1 cellular context compared by ENCODE assay signal in the genomic region with DNA sequence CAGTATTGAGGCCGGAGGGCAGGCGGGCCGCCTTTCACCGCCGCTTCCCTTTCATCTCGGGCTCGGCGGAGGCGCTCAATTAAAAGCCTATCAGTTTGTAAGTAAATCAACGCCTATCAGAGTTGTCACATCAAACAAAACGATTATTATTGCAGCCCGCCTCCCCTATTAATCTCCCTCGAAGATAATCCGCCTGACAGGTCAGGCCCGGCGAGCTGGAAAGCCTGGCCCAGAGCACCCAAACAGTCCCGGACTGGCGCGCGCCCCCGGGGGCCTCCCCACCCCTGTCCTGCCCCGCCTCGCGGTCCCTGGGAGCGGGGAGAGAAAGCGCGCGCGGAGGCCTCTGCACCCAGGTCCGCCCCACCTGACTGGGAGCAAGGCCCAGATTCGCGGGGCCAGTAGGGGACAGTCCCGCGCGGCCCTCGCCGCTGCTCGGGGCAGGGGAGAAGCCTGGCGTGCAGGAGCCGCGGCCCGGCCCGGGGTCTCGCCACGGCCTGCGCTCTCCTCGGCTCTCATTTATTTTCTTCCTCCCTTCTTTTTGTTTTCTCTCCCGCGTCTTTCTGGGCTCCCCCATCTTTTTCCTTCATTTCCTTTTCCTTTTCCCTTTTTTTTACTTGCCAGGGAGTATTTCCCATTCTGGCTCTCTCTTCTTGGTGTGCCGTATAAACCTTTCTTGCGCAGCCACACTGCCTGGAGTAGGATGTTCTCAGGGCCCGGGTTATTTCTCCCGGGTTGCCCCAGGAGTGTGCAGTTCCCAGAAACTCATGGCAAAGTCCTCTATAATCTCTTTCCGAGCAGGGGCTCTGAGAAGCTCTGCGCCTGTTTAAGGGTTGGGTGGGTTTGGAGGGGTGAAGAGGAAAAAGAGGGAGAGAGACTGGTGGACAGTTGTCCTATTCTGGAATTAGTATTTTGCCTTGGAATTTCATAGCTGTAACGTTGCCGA.
A peak's percentile ranks its signal among the peaks of the same experiment; 100 is the strongest.
TF ChIP-seq lines count a peak whose summit lies in the region.

No MANE protein-coding gene starts in this region.

TF ChIP-seq in HEK293, 187 proteins besides CTCF, POLR2A, EP300 and RAD21 (continued from another document and continues in another):
- TF ChIP-seq, protein P1, sequence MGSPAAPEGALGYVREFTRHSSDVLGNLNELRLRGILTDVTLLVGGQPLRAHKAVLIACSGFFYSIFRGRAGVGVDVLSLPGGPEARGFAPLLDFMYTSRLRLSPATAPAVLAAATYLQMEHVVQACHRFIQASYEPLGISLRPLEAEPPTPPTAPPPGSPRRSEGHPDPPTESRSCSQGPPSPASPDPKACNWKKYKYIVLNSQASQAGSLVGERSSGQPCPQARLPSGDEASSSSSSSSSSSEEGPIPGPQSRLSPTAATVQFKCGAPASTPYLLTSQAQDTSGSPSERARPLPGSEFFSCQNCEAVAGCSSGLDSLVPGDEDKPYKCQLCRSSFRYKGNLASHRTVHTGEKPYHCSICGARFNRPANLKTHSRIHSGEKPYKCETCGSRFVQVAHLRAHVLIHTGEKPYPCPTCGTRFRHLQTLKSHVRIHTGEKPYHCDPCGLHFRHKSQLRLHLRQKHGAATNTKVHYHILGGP (tag by site-specific recombination; IDR thresholded peaks at IDR 0.05) = peak; percentile 35; the same call in 1 of the 2 replicates
- TF ChIP-seq, protein P2, sequence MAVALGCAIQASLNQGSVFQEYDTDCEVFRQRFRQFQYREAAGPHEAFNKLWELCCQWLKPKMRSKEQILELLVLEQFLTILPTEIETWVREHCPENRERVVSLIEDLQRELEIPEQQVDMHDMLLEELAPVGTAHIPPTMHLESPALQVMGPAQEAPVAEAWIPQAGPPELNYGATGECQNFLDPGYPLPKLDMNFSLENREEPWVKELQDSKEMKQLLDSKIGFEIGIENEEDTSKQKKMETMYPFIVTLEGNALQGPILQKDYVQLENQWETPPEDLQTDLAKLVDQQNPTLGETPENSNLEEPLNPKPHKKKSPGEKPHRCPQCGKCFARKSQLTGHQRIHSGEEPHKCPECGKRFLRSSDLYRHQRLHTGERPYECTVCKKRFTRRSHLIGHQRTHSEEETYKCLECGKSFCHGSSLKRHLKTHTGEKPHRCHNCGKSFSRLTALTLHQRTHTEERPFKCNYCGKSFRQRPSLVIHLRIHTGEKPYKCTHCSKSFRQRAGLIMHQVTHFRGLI (tag by site-specific recombination; IDR thresholded peaks at IDR 0.05) = no peak
- peak; percentile 82; the same call in 1 of the 2 replicates for TF ChIP-seq GFI1B (tag by site-specific recombination; IDR thresholded peaks at IDR 0.05)
- TF ChIP-seq ZNF23 (tag by site-specific recombination; IDR thresholded peaks at IDR 0.05; ENCODE audit: borderline replicate concordance) = no peak
- TF ChIP-seq, protein P3, sequence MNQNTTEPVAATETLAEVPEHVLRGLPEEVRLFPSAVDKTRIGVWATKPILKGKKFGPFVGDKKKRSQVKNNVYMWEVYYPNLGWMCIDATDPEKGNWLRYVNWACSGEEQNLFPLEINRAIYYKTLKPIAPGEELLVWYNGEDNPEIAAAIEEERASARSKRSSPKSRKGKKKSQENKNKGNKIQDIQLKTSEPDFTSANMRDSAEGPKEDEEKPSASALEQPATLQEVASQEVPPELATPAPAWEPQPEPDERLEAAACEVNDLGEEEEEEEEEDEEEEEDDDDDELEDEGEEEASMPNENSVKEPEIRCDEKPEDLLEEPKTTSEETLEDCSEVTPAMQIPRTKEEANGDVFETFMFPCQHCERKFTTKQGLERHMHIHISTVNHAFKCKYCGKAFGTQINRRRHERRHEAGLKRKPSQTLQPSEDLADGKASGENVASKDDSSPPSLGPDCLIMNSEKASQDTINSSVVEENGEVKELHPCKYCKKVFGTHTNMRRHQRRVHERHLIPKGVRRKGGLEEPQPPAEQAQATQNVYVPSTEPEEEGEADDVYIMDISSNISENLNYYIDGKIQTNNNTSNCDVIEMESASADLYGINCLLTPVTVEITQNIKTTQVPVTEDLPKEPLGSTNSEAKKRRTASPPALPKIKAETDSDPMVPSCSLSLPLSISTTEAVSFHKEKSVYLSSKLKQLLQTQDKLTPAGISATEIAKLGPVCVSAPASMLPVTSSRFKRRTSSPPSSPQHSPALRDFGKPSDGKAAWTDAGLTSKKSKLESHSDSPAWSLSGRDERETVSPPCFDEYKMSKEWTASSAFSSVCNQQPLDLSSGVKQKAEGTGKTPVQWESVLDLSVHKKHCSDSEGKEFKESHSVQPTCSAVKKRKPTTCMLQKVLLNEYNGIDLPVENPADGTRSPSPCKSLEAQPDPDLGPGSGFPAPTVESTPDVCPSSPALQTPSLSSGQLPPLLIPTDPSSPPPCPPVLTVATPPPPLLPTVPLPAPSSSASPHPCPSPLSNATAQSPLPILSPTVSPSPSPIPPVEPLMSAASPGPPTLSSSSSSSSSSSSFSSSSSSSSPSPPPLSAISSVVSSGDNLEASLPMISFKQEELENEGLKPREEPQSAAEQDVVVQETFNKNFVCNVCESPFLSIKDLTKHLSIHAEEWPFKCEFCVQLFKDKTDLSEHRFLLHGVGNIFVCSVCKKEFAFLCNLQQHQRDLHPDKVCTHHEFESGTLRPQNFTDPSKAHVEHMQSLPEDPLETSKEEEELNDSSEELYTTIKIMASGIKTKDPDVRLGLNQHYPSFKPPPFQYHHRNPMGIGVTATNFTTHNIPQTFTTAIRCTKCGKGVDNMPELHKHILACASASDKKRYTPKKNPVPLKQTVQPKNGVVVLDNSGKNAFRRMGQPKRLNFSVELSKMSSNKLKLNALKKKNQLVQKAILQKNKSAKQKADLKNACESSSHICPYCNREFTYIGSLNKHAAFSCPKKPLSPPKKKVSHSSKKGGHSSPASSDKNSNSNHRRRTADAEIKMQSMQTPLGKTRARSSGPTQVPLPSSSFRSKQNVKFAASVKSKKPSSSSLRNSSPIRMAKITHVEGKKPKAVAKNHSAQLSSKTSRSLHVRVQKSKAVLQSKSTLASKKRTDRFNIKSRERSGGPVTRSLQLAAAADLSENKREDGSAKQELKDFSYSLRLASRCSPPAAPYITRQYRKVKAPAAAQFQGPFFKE (tag by site-specific recombination; IDR thresholded peaks at IDR 0.05; ENCODE audit: borderline replicate concordance) = no peak
- TF ChIP-seq ZNF311 (tag by site-specific recombination; IDR thresholded peaks at IDR 0.05; ENCODE audit: borderline replicate concordance) = no peak
- TF ChIP-seq GLI2 (tag by site-specific recombination; IDR thresholded peaks at IDR 0.05; ENCODE audit: borderline replicate concordance, low read depth) = no peak
- TF ChIP-seq PRDM1 (tag by site-specific recombination; IDR thresholded peaks at IDR 0.05) = no peak
- TF ChIP-seq ZNF302 (tag by site-specific recombination; IDR thresholded peaks at IDR 0.05; ENCODE audit: low read depth) = no peak
- no peak for TF ChIP-seq ZNF610 (tag by site-specific recombination; IDR thresholded peaks at IDR 0.05; ENCODE audit: borderline replicate concordance)
- TF ChIP-seq WT1 (tag by site-specific recombination; IDR thresholded peaks at IDR 0.05) = peak; percentile 85
- no peak for TF ChIP-seq ZNF354C (tag by site-specific recombination; IDR thresholded peaks at IDR 0.05; ENCODE audit: borderline replicate concordance, low read depth)
- TF ChIP-seq ZNF274 (IDR thresholded peaks at IDR 0.05; ENCODE audit: low read length) = no peak
- TF ChIP-seq ZNF274 (tag by site-specific recombination; IDR thresholded peaks at IDR 0.05; ENCODE audit: borderline replicate concordance) = no peak
- TF ChIP-seq, protein P4, sequence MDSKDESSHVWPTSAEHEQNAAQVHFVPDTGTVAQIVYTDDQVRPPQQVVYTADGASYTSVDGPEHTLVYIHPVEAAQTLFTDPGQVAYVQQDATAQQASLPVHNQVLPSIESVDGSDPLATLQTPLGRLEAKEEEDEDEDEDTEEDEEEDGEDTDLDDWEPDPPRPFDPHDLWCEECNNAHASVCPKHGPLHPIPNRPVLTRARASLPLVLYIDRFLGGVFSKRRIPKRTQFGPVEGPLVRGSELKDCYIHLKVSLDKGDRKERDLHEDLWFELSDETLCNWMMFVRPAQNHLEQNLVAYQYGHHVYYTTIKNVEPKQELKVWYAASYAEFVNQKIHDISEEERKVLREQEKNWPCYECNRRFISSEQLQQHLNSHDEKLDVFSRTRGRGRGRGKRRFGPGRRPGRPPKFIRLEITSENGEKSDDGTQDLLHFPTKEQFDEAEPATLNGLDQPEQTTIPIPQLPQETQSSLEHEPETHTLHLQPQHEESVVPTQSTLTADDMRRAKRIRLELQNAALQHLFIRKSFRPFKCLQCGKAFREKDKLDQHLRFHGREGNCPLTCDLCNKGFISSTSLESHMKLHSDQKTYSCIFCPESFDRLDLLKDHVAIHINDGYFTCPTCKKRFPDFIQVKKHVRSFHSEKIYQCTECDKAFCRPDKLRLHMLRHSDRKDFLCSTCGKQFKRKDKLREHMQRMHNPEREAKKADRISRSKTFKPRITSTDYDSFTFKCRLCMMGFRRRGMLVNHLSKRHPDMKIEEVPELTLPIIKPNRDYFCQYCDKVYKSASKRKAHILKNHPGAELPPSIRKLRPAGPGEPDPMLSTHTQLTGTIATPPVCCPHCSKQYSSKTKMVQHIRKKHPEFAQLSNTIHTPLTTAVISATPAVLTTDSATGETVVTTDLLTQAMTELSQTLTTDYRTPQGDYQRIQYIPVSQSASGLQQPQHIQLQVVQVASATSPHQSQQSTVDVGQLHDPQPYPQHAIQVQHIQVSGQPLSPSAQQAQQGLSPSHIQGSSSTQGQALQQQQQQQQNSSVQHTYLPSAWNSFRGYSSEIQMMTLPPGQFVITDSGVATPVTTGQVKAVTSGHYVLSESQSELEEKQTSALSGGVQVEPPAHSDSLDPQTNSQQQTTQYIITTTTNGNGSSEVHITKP (tag by site-specific recombination; IDR thresholded peaks at IDR 0.05) = no peak
- TF ChIP-seq ZFP69B (tag by site-specific recombination; IDR thresholded peaks at IDR 0.05) = no peak
- TF ChIP-seq REPIN1 (tag by site-specific recombination; IDR thresholded peaks at IDR 0.05; ENCODE audit: low read depth) = no peak
- TF ChIP-seq RBAK (tag by site-specific recombination; IDR thresholded peaks at IDR 0.05) = no peak
- no peak for TF ChIP-seq ZBTB7A (tag by site-specific recombination; IDR thresholded peaks at IDR 0.05; ENCODE audit: low read depth)
- TF ChIP-seq ZNF658 (tag by site-specific recombination; IDR thresholded peaks at IDR 0.05) = no peak
- TF ChIP-seq, protein P5, sequence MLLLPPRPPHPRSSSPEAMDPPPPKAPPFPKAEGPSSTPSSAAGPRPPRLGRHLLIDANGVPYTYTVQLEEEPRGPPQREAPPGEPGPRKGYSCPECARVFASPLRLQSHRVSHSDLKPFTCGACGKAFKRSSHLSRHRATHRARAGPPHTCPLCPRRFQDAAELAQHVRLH (tag by site-specific recombination; IDR thresholded peaks at IDR 0.05) = no peak
- TF ChIP-seq EGR2 (tag by site-specific recombination; IDR thresholded peaks at IDR 0.05; ENCODE audit: low read depth) = 0 out of 2 replicates have a peak, but pooled peaks have one; percentile 14
- TF ChIP-seq ZNF843 (tag by site-specific recombination; IDR thresholded peaks at IDR 0.05) = peak; percentile 96
- no peak for TF ChIP-seq ZNF530 (tag by site-specific recombination; IDR thresholded peaks at IDR 0.05; ENCODE audit: low read depth)
- TF ChIP-seq, protein P6, sequence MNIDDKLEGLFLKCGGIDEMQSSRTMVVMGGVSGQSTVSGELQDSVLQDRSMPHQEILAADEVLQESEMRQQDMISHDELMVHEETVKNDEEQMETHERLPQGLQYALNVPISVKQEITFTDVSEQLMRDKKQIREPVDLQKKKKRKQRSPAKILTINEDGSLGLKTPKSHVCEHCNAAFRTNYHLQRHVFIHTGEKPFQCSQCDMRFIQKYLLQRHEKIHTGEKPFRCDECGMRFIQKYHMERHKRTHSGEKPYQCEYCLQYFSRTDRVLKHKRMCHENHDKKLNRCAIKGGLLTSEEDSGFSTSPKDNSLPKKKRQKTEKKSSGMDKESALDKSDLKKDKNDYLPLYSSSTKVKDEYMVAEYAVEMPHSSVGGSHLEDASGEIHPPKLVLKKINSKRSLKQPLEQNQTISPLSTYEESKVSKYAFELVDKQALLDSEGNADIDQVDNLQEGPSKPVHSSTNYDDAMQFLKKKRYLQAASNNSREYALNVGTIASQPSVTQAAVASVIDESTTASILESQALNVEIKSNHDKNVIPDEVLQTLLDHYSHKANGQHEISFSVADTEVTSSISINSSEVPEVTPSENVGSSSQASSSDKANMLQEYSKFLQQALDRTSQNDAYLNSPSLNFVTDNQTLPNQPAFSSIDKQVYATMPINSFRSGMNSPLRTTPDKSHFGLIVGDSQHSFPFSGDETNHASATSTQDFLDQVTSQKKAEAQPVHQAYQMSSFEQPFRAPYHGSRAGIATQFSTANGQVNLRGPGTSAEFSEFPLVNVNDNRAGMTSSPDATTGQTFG (tag by site-specific recombination; IDR thresholded peaks at IDR 0.05; ENCODE audit: borderline replicate concordance) = no peak
- TF ChIP-seq BCL11B (tag by site-specific recombination; IDR thresholded peaks at IDR 0.05; ENCODE audit: low read depth) = no peak
- no peak for TF ChIP-seq ZNF335 (tag by site-specific recombination; conservative IDR thresholded peaks at IDR 0.05)
- peak; percentile 83; the same call in 1 of the 2 replicates for TF ChIP-seq ZNF423 (tag by site-specific recombination; IDR thresholded peaks at IDR 0.05)
- no peak for TF ChIP-seq ZNF529 (tag by site-specific recombination; IDR thresholded peaks at IDR 0.05; ENCODE audit: insufficient replicate concordance)
- TF ChIP-seq, protein P7, sequence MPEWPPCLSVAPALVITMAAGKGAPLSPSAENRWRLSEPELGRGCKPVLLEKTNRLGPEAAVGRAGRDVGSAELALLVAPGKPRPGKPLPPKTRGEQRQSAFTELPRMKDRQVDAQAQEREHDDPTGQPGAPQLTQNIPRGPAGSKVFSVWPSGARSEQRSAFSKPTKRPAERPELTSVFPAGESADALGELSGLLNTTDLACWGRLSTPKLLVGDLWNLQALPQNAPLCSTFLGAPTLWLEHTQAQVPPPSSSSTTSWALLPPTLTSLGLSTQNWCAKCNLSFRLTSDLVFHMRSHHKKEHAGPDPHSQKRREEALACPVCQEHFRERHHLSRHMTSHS (tag by site-specific recombination; IDR thresholded peaks at IDR 0.05) = peak; percentile 18; the same call in 1 of the 2 replicates
- no peak for TF ChIP-seq ZNF16 (tag by site-specific recombination; IDR thresholded peaks at IDR 0.05; ENCODE audit: low read depth)
- TF ChIP-seq ZNF560 (tag by site-specific recombination; IDR thresholded peaks at IDR 0.05; ENCODE audit: borderline replicate concordance) = no peak
- TF ChIP-seq, protein P8, sequence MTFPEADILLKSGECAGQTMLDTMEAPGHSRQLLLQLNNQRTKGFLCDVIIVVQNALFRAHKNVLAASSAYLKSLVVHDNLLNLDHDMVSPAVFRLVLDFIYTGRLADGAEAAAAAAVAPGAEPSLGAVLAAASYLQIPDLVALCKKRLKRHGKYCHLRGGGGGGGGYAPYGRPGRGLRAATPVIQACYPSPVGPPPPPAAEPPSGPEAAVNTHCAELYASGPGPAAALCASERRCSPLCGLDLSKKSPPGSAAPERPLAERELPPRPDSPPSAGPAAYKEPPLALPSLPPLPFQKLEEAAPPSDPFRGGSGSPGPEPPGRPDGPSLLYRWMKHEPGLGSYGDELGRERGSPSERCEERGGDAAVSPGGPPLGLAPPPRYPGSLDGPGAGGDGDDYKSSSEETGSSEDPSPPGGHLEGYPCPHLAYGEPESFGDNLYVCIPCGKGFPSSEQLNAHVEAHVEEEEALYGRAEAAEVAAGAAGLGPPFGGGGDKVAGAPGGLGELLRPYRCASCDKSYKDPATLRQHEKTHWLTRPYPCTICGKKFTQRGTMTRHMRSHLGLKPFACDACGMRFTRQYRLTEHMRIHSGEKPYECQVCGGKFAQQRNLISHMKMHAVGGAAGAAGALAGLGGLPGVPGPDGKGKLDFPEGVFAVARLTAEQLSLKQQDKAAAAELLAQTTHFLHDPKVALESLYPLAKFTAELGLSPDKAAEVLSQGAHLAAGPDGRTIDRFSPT (tag by site-specific recombination; IDR thresholded peaks at IDR 0.05) = no peak
- no peak for TF ChIP-seq HOXD13 (CRISPR knock-in tag; IDR thresholded peaks at IDR 0.05; ENCODE audit: borderline replicate concordance)
